ENCODE assay signal across 8 cellular contexts in genomic region chr16:57284206-57284951, GRCh38. TPM values are rescaled to one million over a fixed set of nuclear protein-coding genes. Genes with fewer than 3 reads are reported as not detected.
DNase-seq lines count a peak whose midpoint lies in the region; ATAC-seq and TF ChIP-seq lines count a peak whose summit lies in the region.

PLLP (minus strand) TSS chr16:57284672; CDS start chr16:57284540, 132 bp downstream.

- DNase-seq in ELF-1 (ENCODE audit: low read depth, low spot score): peak; percentile 73
- peak; percentile 49 for DNase-seq in M059J (ENCODE audit: low read depth)
- DNase-seq in activated T-cell treated with anti-CD3 and anti-CD28 coated beads for 1 hour (ENCODE audit: low read depth): peak; percentile 19
- DNase-seq in epithelial cell of esophagus (ENCODE audit: low read depth): peak; percentile 33
- peak; percentile 47 for DNase-seq in middle frontal gyrus (ENCODE audit: extremely low spot score, low spot score)
- DNase-seq in substantia nigra (lab: John Stamatoyannopoulos, UW): peak in 41 of 49 donors; percentile 26 to 81 (median 51)
- DNase-seq in cerebellar cortex (ENCODE audit: low spot score): no peak

- ATAC-seq in GM18511 (IDR thresholded peaks at IDR 0.05; ENCODE audit: unreplicated experiment): no peak

- peak within 1 kb of the TSS; percentile 50 for H3K4me3 ChIP-seq in epithelial cell of esophagus (ENCODE audit: low read length)

- H3K27ac ChIP-seq in substantia nigra (ENCODE audit: low read depth, low read length, poor library complexity, severe bottlenecking): peak within 1 kb of the TSS; percentile 98

- TF ChIP-seq CTCF in epithelial cell of esophagus (IDR thresholded peaks at IDR 0.05; ENCODE audit: insufficient read depth, low read depth, low read length, missing control alignments): no peak

RNA-seq across cellular contexts. Expression of gene PLLP, which starts in this region (rescaled TPM):
- total RNA-seq in M059J (2014; rRNA removed; shearing (Covaris generic)): 0.27 and 0.62 TPM in 2 replicates

Comparison
In these comparisons a context has a peak if more than half of its experiments do, and no peak if none do; other contexts are left out.
1. Peak in DNase-seq in M059J; RNA of the gene not detected or under 1 TPM.